Comparison of ENCODE assay signal across 28 cellular contexts in genomic region chr14:36047912-36048311, GRCh38.
"Had no signal": no experiment of that assay in that cellular context is flagged by ENCODE, and none has a peak within 500 bp of the region (broad histone marks: within the 10 kb centered on the region; RNA-seq: fewer than 3 reads in every experiment).

No MANE protein-coding gene starts in this region.

- H3K4me3 ChIP-seq: pancreas, psoas muscle, skin epidermis, smooth muscle cell, spleen, suprapubic skin, testis, tibial artery, transverse colon, upper lobe of right lung, uterus had no signal

- H3K27ac Mint-ChIP-seq: naive thymus-derived CD4-positive, alpha-beta T cell; natural killer cell; nephron; stimulated activated memory B cell treated with anti-CD40 and anti-IgM and Interleukin-4, amounts not matched to agents 10 μg/mL and 1 μg/mL and 100 μg/mL, for 72 hours; stimulated activated naive CD8-positive, alpha-beta T cell treated with anti-CD3 and anti-CD28 coated beads, Interleukin-15, amount 100 ng/mL, for 72 hours; type B pancreatic cell had no signal

- H3K9me3 ChIP-seq: neutrophil, pancreas, psoas muscle, spleen, suprapubic skin, testis, tibial artery, transverse colon, upper lobe of right lung, uterus had no signal

- FAIRE-seq: pancreas had no signal

- DNase-seq: naive thymus-derived CD4-positive, alpha-beta T cell; natural killer cell; nucleus accumbens; pancreas; psoas muscle; spleen; stimulated activated CD4-positive, alpha-beta T cell treated with anti-CD3 and anti-CD28 coated beads, Interleukin-12 subunit alpha, Interleukin-12 subunit beta, amount 100 ng/mL, for 4 hours; stimulated activated CD4-positive, alpha-beta T cell treated with anti-CD3 and anti-CD28 coated beads, Interleukin-1b, Interleukin-23, amount 100 ng/mL, for 48 hours; stimulated activated CD4-positive, alpha-beta T cell treated with anti-CD3 and anti-CD28 coated beads, Interleukin-4, amount 100 ng/mL, for 1 hour; stimulated activated CD4-positive, alpha-beta T cell treated with anti-CD3 and anti-CD28 coated beads, Interleukin-4, amount 100 ng/mL, for 4 hours; stimulated activated CD8-positive, alpha-beta memory T cell treated with anti-CD3 and anti-CD28 coated beads, Interleukin-4, amount 100 ng/mL, for 48 hours; stimulated activated naive CD4-positive, alpha-beta T cell; stimulated activated naive CD8-positive, alpha-beta T cell treated with anti-CD3 and anti-CD28 coated beads, Interleukin-15, amount 100 ng/mL, for 72 hours; stimulated activated naive CD8-positive, alpha-beta T cell treated with anti-CD3 and anti-CD28 coated beads, Interleukin-15, Interleukin-2, amounts not matched to agents 100 U/mL and 50 U/mL, for 24 hours; substantia nigra; testis; tibial artery; transverse colon; upper lobe of right lung; uterus had no signal

- H3K27me3 ChIP-seq: neutrophil, pancreas, suprapubic skin, testis, tibial artery, transverse colon, upper lobe of right lung, uterus had no signal

- H3K4me3 Mint-ChIP-seq: naive thymus-derived CD4-positive, alpha-beta T cell; natural killer cell; nephron; stimulated activated memory B cell treated with anti-CD40 and anti-IgM and Interleukin-4, amounts not matched to agents 10 μg/mL and 1 μg/mL and 100 μg/mL, for 72 hours; stimulated activated naive CD8-positive, alpha-beta T cell treated with anti-CD3 and anti-CD28 coated beads, Interleukin-15, amount 100 ng/mL, for 72 hours; type B pancreatic cell had no signal

- H3K27ac ChIP-seq: neutrophil, pancreas, psoas muscle, skin epidermis, spleen, suprapubic skin, testis, tibial artery, transverse colon, upper lobe of right lung, uterus had no signal

- H3K4me2 ChIP-seq: smooth muscle cell had no signal

- H3K4me1 ChIP-seq: pancreas, psoas muscle, spleen, suprapubic skin, testis, tibial artery, transverse colon, upper lobe of right lung, uterus had no signal

- H3K36me3 ChIP-seq: neutrophil, pancreas, spleen, suprapubic skin, tibial artery, transverse colon, upper lobe of right lung, uterus had no signal

- H3K36me3 Mint-ChIP-seq: naive thymus-derived CD4-positive, alpha-beta T cell; natural killer cell; stimulated activated memory B cell treated with anti-CD40 and anti-IgM and Interleukin-4, amounts not matched to agents 10 μg/mL and 1 μg/mL and 100 μg/mL, for 72 hours; type B pancreatic cell had no signal

- H3K4me1 Mint-ChIP-seq: naive thymus-derived CD4-positive, alpha-beta T cell; natural killer cell; nephron; stimulated activated memory B cell treated with anti-CD40 and anti-IgM and Interleukin-4, amounts not matched to agents 10 μg/mL and 1 μg/mL and 100 μg/mL, for 72 hours; stimulated activated naive CD8-positive, alpha-beta T cell treated with anti-CD3 and anti-CD28 coated beads, Interleukin-15, amount 100 ng/mL, for 72 hours had no signal

- H3K9me3 Mint-ChIP-seq: natural killer cell; nephron; stimulated activated memory B cell treated with anti-CD40 and anti-IgM and Interleukin-4, amounts not matched to agents 10 μg/mL and 1 μg/mL and 100 μg/mL, for 72 hours; stimulated activated naive CD8-positive, alpha-beta T cell treated with anti-CD3 and anti-CD28 coated beads, Interleukin-15, amount 100 ng/mL, for 72 hours; type B pancreatic cell had no signal

- ATAC-seq: naive thymus-derived CD4-positive, alpha-beta T cell; natural killer cell; pancreas; psoas muscle; sciatic nerve; stimulated activated memory B cell treated with anti-CD40 and anti-IgM and Interleukin-4, amounts not matched to agents 10 μg/mL and 1 μg/mL and 100 μg/mL, for 72 hours; stimulated activated naive CD8-positive, alpha-beta T cell treated with anti-CD3 and anti-CD28 coated beads, Interleukin-15, amount 100 ng/mL, for 72 hours; stimulated activated naive CD8-positive, alpha-beta T cell treated with anti-CD3 and anti-CD28 coated beads, Interleukin-15, Interleukin-2, amounts not matched to agents 100 U/mL and 50 U/mL, for 24 hours; upper lobe of right lung had no signal
